Comparison of ENCODE assay signal across 28 cellular contexts in genomic region chr2:167905668-167906067, GRCh38.
"Had no signal": no experiment of that assay in that cellular context is flagged by ENCODE, and none has a peak within 500 bp of the region (broad histone marks: within the 10 kb centered on the region; RNA-seq: fewer than 3 reads in every experiment).

No MANE protein-coding gene starts in this region.

- H3K27ac Mint-ChIP-seq: naive thymus-derived CD8-positive, alpha-beta T cell; nephron; progenitor cell of endocrine pancreas; stimulated activated naive B cell treated with anti-CD40 and anti-IgM and Interleukin-4, amounts not matched to agents 10 μg/mL and 1 μg/mL and 100 μg/mL, for 72 hours had no signal

- DNase-seq: hippocampal formation; kidney glomerular epithelial cell; left cardiac atrium; left lung; lower lobe of right lung; mammary epithelial cell; mesenchymal stem cell; naive thymus-derived CD8-positive, alpha-beta T cell; occipital lobe; stimulated activated CD4-positive, alpha-beta T cell treated with anti-CD3 and anti-CD28 coated beads, Interleukin-12 subunit alpha, Interleukin-12 subunit beta, amount 100 ng/mL, for 4 hours; stimulated activated CD4-positive, alpha-beta T cell treated with anti-CD3 and anti-CD28 coated beads, Interleukin-15, amount 100 ng/mL, for 24 hours; stimulated activated CD4-positive, alpha-beta T cell treated with anti-CD3 and anti-CD28 coated beads, Interleukin-2, amount 100 ng/mL, for 24 hours; stimulated activated CD4-positive, alpha-beta T cell treated with anti-CD3 and anti-CD28 coated beads, Interleukin-4, amount 100 ng/mL, for 1 hour; stimulated activated naive B cell treated with anti-CD40 and anti-IgM and Interleukin-4, amounts not matched to agents 10 μg/mL and 1 μg/mL and 100 μg/mL, for 72 hours; stimulated activated naive CD8-positive, alpha-beta T cell treated with anti-CD3 and anti-CD28 coated beads, Interleukin-15, Interleukin-2, amounts not matched to agents 100 U/mL and 50 U/mL, for 24 hours; stomach; testis; thyroid gland; trophoblast cell; upper lobe of right lung; uterus had no signal

- H3K4me3 Mint-ChIP-seq: naive thymus-derived CD8-positive, alpha-beta T cell; nephron; neural crest cell; stimulated activated naive B cell treated with anti-CD40 and anti-IgM and Interleukin-4, amounts not matched to agents 10 μg/mL and 1 μg/mL and 100 μg/mL, for 72 hours had no signal

- H3K36me3 Mint-ChIP-seq: naive thymus-derived CD8-positive, alpha-beta T cell; stimulated activated naive B cell treated with anti-CD40 and anti-IgM and Interleukin-4, amounts not matched to agents 10 μg/mL and 1 μg/mL and 100 μg/mL, for 72 hours had no signal

- H3K4me1 Mint-ChIP-seq: nephron, neural crest cell had no signal

- H3K4me1 ChIP-seq: left lung, lower lobe of right lung, right atrium auricular region, stomach, testis, thyroid gland, upper lobe of right lung, uterus had no signal

- H3K27me3 Mint-ChIP-seq: progenitor cell of endocrine pancreas had no signal

- H3K27me3 ChIP-seq: left lung, neutrophil, right atrium auricular region, stomach, testis, thyroid gland, upper lobe of right lung, uterus had no signal

- H3K9me3 Mint-ChIP-seq: nephron; neural crest cell; stimulated activated naive B cell treated with anti-CD40 and anti-IgM and Interleukin-4, amounts not matched to agents 10 μg/mL and 1 μg/mL and 100 μg/mL, for 72 hours had no signal

- H3K9me3 ChIP-seq: left lung, lower lobe of right lung, neutrophil, right atrium auricular region, stomach, testis, thyroid gland, upper lobe of right lung, uterus had no signal

- H3K4me3 ChIP-seq: left lung, lower lobe of right lung, right atrium auricular region, skin epidermis, stomach, testis, thyroid gland, upper lobe of right lung, uterus had no signal

- H3K36me3 ChIP-seq: left lung, lower lobe of right lung, neutrophil, right atrium auricular region, stomach, thyroid gland, upper lobe of right lung, uterus had no signal

- ATAC-seq: left cardiac atrium; left lung; lower lobe of right lung; naive thymus-derived CD8-positive, alpha-beta T cell; stimulated activated naive B cell treated with anti-CD40 and anti-IgM and Interleukin-4, amounts not matched to agents 10 μg/mL and 1 μg/mL and 100 μg/mL, for 72 hours; stimulated activated naive CD8-positive, alpha-beta T cell treated with anti-CD3 and anti-CD28 coated beads, Interleukin-15, Interleukin-2, amounts not matched to agents 100 U/mL and 50 U/mL, for 24 hours; upper lobe of right lung had no signal

- FAIRE-seq: keratinocyte had no signal

- H3K27ac ChIP-seq: left lung, lower lobe of right lung, neutrophil, right atrium auricular region, skin epidermis, stomach, testis, thyroid gland, upper lobe of right lung, uterus had no signal
